In genomic region chr17:77165577-77165976, GRCh38 we compare ENCODE assay signal across 1 cellular context.
TF ChIP-seq lines count a peak whose summit lies in the region.

No MANE protein-coding gene starts in this region.

TF ChIP-seq in WTC11, 78 proteins besides CTCF, POLR2A, EP300 and RAD21 (continued from another document):
- TF ChIP-seq FOXJ3 (CRISPR knock-in tag; IDR thresholded peaks at IDR 0.05; ENCODE audit: borderline replicate concordance), result no peak
